ENCODE assay signal across 1 cellular context in the genomic region with DNA sequence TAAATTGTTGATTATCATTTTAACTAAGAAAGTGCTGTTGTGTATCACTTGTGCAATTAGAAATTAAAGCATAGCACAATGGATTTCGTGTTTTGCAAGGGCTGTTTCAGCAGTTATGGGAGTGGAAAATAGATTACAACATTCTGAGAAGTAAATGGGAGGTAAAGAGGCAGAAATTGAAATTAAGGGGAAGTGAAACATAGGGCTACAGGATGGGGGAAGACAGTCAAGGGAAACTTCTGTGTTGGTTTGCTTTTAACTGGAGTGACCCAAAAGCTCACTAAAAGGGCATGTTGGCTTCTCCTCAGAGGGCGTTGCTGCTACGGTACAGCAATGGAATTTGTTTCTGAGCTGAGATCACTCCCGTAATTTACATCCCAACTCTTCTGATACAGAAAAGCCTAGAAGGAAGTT.
TF ChIP-seq lines count a peak whose summit lies in the region.

No MANE protein-coding gene starts in this region.

TF ChIP-seq in GM12878, 131 proteins besides CTCF, POLR2A, EP300 and RAD21 (continued from another document and continues in another):
- TF ChIP-seq, protein P1, sequence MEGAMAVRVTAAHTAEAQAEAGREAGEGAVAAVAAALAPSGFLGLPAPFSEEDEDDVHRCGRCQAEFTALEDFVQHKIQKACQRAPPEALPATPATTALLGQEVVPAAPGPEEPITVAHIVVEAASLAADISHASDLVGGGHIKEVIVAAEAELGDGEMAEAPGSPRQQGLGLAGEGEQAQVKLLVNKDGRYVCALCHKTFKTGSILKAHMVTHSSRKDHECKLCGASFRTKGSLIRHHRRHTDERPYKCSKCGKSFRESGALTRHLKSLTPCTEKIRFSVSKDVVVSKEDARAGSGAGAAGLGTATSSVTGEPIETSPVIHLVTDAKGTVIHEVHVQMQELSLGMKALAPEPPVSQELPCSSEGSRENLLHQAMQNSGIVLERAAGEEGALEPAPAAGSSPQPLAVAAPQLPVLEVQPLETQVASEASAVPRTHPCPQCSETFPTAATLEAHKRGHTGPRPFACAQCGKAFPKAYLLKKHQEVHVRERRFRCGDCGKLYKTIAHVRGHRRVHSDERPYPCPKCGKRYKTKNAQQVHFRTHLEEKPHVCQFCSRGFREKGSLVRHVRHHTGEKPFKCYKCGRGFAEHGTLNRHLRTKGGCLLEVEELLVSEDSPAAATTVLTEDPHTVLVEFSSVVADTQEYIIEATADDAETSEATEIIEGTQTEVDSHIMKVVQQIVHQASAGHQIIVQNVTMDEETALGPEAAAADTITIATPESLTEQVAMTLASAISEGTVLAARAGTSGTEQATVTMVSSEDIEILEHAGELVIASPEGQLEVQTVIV (IDR thresholded peaks at IDR 0.05; ENCODE audit: borderline replicate concordance, partially characterized antibody) = no peak
- TF ChIP-seq, protein P2, sequence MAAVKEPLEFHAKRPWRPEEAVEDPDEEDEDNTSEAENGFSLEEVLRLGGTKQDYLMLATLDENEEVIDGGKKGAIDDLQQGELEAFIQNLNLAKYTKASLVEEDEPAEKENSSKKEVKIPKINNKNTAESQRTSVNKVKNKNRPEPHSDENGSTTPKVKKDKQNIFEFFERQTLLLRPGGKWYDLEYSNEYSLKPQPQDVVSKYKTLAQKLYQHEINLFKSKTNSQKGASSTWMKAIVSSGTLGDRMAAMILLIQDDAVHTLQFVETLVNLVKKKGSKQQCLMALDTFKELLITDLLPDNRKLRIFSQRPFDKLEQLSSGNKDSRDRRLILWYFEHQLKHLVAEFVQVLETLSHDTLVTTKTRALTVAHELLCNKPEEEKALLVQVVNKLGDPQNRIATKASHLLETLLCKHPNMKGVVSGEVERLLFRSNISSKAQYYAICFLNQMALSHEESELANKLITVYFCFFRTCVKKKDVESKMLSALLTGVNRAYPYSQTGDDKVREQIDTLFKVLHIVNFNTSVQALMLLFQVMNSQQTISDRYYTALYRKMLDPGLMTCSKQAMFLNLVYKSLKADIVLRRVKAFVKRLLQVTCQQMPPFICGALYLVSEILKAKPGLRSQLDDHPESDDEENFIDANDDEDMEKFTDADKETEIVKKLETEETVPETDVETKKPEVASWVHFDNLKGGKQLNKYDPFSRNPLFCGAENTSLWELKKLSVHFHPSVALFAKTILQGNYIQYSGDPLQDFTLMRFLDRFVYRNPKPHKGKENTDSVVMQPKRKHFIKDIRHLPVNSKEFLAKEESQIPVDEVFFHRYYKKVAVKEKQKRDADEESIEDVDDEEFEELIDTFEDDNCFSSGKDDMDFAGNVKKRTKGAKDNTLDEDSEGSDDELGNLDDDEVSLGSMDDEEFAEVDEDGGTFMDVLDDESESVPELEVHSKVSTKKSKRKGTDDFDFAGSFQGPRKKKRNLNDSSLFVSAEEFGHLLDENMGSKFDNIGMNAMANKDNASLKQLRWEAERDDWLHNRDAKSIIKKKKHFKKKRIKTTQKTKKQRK (IDR thresholded peaks at IDR 0.05; ENCODE audit: low read depth, low read length) = no peak
- peak; percentile 79 for TF ChIP-seq CBX5 (IDR thresholded peaks at IDR 0.05; ENCODE audit: low read depth)
- TF ChIP-seq, protein P3, sequence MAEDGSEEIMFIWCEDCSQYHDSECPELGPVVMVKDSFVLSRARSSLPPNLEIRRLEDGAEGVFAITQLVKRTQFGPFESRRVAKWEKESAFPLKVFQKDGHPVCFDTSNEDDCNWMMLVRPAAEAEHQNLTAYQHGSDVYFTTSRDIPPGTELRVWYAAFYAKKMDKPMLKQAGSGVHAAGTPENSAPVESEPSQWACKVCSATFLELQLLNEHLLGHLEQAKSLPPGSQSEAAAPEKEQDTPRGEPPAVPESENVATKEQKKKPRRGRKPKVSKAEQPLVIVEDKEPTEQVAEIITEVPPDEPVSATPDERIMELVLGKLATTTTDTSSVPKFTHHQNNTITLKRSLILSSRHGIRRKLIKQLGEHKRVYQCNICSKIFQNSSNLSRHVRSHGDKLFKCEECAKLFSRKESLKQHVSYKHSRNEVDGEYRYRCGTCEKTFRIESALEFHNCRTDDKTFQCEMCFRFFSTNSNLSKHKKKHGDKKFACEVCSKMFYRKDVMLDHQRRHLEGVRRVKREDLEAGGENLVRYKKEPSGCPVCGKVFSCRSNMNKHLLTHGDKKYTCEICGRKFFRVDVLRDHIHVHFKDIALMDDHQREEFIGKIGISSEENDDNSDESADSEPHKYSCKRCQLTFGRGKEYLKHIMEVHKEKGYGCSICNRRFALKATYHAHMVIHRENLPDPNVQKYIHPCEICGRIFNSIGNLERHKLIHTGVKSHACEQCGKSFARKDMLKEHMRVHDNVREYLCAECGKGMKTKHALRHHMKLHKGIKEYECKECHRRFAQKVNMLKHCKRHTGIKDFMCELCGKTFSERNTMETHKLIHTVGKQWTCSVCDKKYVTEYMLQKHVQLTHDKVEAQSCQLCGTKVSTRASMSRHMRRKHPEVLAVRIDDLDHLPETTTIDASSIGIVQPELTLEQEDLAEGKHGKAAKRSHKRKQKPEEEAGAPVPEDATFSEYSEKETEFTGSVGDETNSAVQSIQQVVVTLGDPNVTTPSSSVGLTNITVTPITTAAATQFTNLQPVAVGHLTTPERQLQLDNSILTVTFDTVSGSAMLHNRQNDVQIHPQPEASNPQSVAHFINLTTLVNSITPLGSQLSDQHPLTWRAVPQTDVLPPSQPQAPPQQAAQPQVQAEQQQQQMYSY (CRISPR knock-in tag; IDR thresholded peaks at IDR 0.05) = no peak
- TF ChIP-seq HDGF (IDR thresholded peaks at IDR 0.05) = no peak
- TF ChIP-seq, protein P4, sequence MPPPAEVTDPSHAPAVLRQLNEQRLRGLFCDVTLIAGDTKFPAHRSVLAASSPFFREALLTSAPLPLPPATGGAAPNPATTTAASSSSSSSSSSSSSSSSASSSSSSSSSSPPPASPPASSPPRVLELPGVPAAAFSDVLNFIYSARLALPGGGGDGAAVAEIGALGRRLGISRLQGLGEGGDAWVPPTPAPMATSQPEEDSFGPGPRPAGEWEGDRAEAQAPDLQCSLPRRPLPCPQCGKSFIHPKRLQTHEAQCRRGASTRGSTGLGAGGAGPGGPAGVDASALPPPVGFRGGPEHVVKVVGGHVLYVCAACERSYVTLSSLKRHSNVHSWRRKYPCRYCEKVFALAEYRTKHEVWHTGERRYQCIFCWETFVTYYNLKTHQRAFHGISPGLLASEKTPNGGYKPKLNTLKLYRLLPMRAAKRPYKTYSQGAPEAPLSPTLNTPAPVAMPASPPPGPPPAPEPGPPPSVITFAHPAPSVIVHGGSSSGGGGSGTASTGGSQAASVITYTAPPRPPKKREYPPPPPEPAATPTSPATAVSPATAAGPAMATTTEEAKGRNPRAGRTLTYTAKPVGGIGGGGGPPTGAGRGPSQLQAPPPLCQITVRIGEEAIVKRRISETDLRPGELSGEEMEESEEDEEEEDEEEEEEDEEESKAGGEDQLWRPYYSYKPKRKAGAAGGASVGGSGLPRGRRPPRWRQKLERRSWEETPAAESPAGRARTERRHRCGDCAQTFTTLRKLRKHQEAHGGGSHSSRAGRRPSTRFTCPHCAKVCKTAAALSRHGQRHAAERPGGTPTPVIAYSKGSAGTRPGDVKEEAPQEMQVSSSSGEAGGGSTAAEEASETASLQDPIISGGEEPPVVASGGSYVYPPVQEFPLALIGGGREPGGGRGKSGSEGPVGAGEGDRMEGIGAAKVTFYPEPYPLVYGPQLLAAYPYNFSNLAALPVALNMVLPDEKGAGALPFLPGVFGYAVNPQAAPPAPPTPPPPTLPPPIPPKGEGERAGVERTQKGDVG (CRISPR knock-in tag; IDR thresholded peaks at IDR 0.05) = no peak
- TF ChIP-seq, protein P5, sequence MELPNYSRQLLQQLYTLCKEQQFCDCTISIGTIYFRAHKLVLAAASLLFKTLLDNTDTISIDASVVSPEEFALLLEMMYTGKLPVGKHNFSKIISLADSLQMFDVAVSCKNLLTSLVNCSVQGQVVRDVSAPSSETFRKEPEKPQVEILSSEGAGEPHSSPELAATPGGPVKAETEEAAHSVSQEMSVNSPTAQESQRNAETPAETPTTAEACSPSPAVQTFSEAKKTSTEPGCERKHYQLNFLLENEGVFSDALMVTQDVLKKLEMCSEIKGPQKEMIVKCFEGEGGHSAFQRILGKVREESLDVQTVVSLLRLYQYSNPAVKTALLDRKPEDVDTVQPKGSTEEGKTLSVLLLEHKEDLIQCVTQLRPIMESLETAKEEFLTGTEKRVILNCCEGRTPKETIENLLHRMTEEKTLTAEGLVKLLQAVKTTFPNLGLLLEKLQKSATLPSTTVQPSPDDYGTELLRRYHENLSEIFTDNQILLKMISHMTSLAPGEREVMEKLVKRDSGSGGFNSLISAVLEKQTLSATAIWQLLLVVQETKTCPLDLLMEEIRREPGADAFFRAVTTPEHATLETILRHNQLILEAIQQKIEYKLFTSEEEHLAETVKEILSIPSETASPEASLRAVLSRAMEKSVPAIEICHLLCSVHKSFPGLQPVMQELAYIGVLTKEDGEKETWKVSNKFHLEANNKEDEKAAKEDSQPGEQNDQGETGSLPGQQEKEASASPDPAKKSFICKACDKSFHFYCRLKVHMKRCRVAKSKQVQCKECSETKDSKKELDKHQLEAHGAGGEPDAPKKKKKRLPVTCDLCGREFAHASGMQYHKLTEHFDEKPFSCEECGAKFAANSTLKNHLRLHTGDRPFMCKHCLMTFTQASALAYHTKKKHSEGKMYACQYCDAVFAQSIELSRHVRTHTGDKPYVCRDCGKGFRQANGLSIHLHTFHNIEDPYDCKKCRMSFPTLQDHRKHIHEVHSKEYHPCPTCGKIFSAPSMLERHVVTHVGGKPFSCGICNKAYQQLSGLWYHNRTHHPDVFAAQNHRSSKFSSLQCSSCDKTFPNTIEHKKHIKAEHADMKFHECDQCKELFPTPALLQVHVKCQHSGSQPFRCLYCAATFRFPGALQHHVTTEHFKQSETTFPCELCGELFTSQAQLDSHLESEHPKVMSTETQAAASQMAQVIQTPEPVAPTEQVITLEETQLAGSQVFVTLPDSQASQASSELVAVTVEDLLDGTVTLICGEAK (IDR thresholded peaks at IDR 0.05; ENCODE audit: borderline replicate concordance) = no peak
- no peak; the same call in 1 of the 2 replicates for TF ChIP-seq GATAD2B (conservative IDR thresholded peaks at IDR 0.05; ENCODE audit: low read depth)
- TF ChIP-seq WRNIP1 (IDR thresholded peaks at IDR 0.05; ENCODE audit: borderline replicate concordance, low read depth, low read length) = no peak
- TF ChIP-seq, protein P6, sequence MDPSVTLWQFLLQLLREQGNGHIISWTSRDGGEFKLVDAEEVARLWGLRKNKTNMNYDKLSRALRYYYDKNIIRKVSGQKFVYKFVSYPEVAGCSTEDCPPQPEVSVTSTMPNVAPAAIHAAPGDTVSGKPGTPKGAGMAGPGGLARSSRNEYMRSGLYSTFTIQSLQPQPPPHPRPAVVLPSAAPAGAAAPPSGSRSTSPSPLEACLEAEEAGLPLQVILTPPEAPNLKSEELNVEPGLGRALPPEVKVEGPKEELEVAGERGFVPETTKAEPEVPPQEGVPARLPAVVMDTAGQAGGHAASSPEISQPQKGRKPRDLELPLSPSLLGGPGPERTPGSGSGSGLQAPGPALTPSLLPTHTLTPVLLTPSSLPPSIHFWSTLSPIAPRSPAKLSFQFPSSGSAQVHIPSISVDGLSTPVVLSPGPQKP (IDR thresholded peaks at IDR 0.05; ENCODE audit: low read depth, low read length) = 0 out of 2 replicates have a peak, but pooled peaks have one; percentile 42
- TF ChIP-seq BRCA1 (IDR thresholded peaks at IDR 0.05; ENCODE audit: low read depth, low read length) = no peak
- no peak for TF ChIP-seq SIX5 (IDR thresholded peaks at IDR 0.05; ENCODE audit: low read depth, low read length, severe bottlenecking)
- TF ChIP-seq MEF2A (IDR thresholded peaks at IDR 0.05; ENCODE audit: insufficient read depth, low read depth, low read length) = peak; percentile 56; the same call in 1 of the 2 replicates
- TF ChIP-seq, protein P7, sequence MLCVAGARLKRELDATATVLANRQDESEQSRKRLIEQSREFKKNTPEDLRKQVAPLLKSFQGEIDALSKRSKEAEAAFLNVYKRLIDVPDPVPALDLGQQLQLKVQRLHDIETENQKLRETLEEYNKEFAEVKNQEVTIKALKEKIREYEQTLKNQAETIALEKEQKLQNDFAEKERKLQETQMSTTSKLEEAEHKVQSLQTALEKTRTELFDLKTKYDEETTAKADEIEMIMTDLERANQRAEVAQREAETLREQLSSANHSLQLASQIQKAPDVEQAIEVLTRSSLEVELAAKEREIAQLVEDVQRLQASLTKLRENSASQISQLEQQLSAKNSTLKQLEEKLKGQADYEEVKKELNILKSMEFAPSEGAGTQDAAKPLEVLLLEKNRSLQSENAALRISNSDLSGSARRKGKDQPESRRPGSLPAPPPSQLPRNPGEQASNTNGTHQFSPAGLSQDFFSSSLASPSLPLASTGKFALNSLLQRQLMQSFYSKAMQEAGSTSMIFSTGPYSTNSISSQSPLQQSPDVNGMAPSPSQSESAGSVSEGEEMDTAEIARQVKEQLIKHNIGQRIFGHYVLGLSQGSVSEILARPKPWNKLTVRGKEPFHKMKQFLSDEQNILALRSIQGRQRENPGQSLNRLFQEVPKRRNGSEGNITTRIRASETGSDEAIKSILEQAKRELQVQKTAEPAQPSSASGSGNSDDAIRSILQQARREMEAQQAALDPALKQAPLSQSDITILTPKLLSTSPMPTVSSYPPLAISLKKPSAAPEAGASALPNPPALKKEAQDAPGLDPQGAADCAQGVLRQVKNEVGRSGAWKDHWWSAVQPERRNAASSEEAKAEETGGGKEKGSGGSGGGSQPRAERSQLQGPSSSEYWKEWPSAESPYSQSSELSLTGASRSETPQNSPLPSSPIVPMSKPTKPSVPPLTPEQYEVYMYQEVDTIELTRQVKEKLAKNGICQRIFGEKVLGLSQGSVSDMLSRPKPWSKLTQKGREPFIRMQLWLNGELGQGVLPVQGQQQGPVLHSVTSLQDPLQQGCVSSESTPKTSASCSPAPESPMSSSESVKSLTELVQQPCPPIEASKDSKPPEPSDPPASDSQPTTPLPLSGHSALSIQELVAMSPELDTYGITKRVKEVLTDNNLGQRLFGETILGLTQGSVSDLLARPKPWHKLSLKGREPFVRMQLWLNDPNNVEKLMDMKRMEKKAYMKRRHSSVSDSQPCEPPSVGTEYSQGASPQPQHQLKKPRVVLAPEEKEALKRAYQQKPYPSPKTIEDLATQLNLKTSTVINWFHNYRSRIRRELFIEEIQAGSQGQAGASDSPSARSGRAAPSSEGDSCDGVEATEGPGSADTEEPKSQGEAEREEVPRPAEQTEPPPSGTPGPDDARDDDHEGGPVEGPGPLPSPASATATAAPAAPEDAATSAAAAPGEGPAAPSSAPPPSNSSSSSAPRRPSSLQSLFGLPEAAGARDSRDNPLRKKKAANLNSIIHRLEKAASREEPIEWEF (IDR thresholded peaks at IDR 0.05; ENCODE audit: insufficient replicate concordance, low read depth, low read length) = peak; percentile 61
- TF ChIP-seq POLR2AphosphoS5 (IDR thresholded peaks at IDR 0.05; ENCODE audit: low read length) = no peak
- TF ChIP-seq, protein P8, sequence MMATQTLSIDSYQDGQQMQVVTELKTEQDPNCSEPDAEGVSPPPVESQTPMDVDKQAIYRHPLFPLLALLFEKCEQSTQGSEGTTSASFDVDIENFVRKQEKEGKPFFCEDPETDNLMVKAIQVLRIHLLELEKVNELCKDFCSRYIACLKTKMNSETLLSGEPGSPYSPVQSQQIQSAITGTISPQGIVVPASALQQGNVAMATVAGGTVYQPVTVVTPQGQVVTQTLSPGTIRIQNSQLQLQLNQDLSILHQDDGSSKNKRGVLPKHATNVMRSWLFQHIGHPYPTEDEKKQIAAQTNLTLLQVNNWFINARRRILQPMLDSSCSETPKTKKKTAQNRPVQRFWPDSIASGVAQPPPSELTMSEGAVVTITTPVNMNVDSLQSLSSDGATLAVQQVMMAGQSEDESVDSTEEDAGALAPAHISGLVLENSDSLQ (IDR thresholded peaks at IDR 0.05) = no peak
- TF ChIP-seq EGR1 (IDR thresholded peaks at IDR 0.05; ENCODE audit: borderline replicate concordance in 1 of 2, low read depth in 2 of 2, low read length in 2 of 2) = no peak
